8 cellular contexts compared by ENCODE assay signal in genomic region chr2:19346983-19347618, GRCh38. TPM values are rescaled to one million over a fixed set of nuclear protein-coding genes. Genes with fewer than 3 reads are reported as not detected.
DNase-seq lines count a peak whose midpoint lies in the region; ATAC-seq and TF ChIP-seq lines count a peak whose summit lies in the region.

No MANE protein-coding gene starts in this region.

- H3K36me3 ChIP-seq in CD4-positive, alpha-beta memory T cell (ENCODE audit: insufficient read depth, low read length) = no peaks in the 10 kb centered on the region

- ATAC-seq in GM21515 (IDR thresholded peaks at IDR 0.05; ENCODE audit: unreplicated experiment) = peak; percentile 12

- H3K27me3 ChIP-seq in CD4-positive, alpha-beta memory T cell (ENCODE audit: insufficient read depth, low read length) = peaks cover 19% of the 10 kb centered on the region

- POLR2A ChIA-PET in CD4-positive, alpha-beta memory T cell (lab: Charles Lee; ENCODE audit: partially characterized antibody) = interaction anchor here (0.7 to 4.0 kb wide), 12 partner anchors 8 to 1100 kb away, joined by 3 to 67 read pairs (median 6); partner anchors contain the start of genes OSR1, RDH14, RHOB and WDR35

- H3K9me3 Mint-ChIP-seq in CD4-positive, alpha-beta memory T cell = peaks cover 0 to 8% (median 0%) of the 10 kb centered on the region in 8 donors
- no peaks in the 10 kb centered on the region for H3K9me3 Mint-ChIP-seq in neural crest cell

- CTCF ChIA-PET in CD4-positive, alpha-beta memory T cell (lab: Charles Lee; ENCODE audit: partially characterized antibody) = interaction anchor here (0.9 to 5.8 kb wide), 6 partner anchors 11 to 1304 kb away, joined by 3 to 36 read pairs (median 5); partner anchors contain the start of gene OSR1

- TF ChIP-seq CTCF in neural crest cell (conservative IDR thresholded peaks at IDR 0.05) = no peak

- intact Hi-C loops in CD4-positive, alpha-beta memory T cell (cut with micrococcal nuclease) = loop anchor here (5.0 kb wide), 3 partner anchors 125 to 1305 kb away; partner anchors contain the start of genes HS1BP3 and PUM2

- H3K36me3 Mint-ChIP-seq in CD4-positive, alpha-beta memory T cell = peaks cover 0 to 14% of the 10 kb centered on the region in 2 donors
- H3K36me3 Mint-ChIP-seq in neural crest cell (ENCODE audit: low read depth) = no peaks in the 10 kb centered on the region

- H3K4me1 ChIP-seq in CD4-positive, alpha-beta memory T cell (ENCODE audit: insufficient read depth, low read length) = peaks cover 35% of the 10 kb centered on the region

- peak overlapping the region; percentile 92 for H3K27ac ChIP-seq in CD4-positive, alpha-beta memory T cell (ENCODE audit: low read depth, low read length)
- H3K27ac ChIP-seq in cingulate gyrus (ENCODE audit: low read depth, low read length) = peak overlapping the region; percentile 92

- peaks cover 11 to 41% (median 26%) of the 10 kb centered on the region in 4 donors for H3K4me1 Mint-ChIP-seq in CD4-positive, alpha-beta memory T cell
- H3K4me1 Mint-ChIP-seq in neural crest cell = peaks cover 19% of the 10 kb centered on the region

- peak overlapping the region; percentile 96 to 99 (median 98) for H3K4me3 Mint-ChIP-seq in CD4-positive, alpha-beta memory T cell
- H3K4me3 Mint-ChIP-seq in neural crest cell = peak overlapping the region; percentile 98

- no peak for DNase-seq in CD4-positive, alpha-beta memory T cell
- peak; percentile 21 for DNase-seq in KG1 (lab: John Stamatoyannopoulos, UW)
- DNase-seq in neural crest cell (ENCODE audit: low read depth, low spot score) = no peak
- no peak for DNase-seq in NCI-H748 treated with DMSO at 0.1 percent for 48 hours (lab: John Stamatoyannopoulos, UW)
- no peak for DNase-seq in DMS79 treated with DMSO at 0.1 percent for 48 hours (lab: John Stamatoyannopoulos, UW)
- DNase-seq in NCI-H524 treated with DMSO at 0.1 percent for 48 hours (lab: John Stamatoyannopoulos, UW) = no peak

- no peaks in the 10 kb centered on the region for H3K9me3 ChIP-seq in CD4-positive, alpha-beta memory T cell (ENCODE audit: control insufficient read depth in 1 of 2, low read length in 2 of 2)

- peaks cover 18 to 30% of the 10 kb centered on the region in 2 donors for H3K27me3 Mint-ChIP-seq in CD4-positive, alpha-beta memory T cell
- H3K27me3 Mint-ChIP-seq in neural crest cell (ENCODE audit: low read depth) = peaks cover 40% of the 10 kb centered on the region

- H3K27ac Mint-ChIP-seq in CD4-positive, alpha-beta memory T cell = peak overlapping the region; percentile 97 to 100 (median 98)
- H3K27ac Mint-ChIP-seq in neural crest cell (ENCODE audit: unreplicated experiment) = no peak overlapping the region

- peak overlapping the region; percentile 72 to 83 for H3K4me3 ChIP-seq in CD4-positive, alpha-beta memory T cell (ENCODE audit: low read length in 2 of 2)

RNA-seq across cellular contexts. Expression of gene OSR1, which starts 11.3 kb away (rescaled TPM):
- not detected for total RNA-seq in CD4-positive, alpha-beta memory T cell
- polyA plus RNA-seq in CD4-positive, alpha-beta memory T cell = not detected
- total RNA-seq in neural crest cell = 0.33 and 0.45 TPM in 2 replicates
